15 cellular contexts compared by ENCODE assay signal in genomic region chr1:85417017-85417416, GRCh38. TPM values are rescaled to one million over a fixed set of nuclear protein-coding genes. Genes with fewer than 3 reads are reported as not detected.
"Had no signal": no experiment of that assay in that cellular context is flagged by ENCODE, and none has a peak within 500 bp of the region (broad histone marks: within the 10 kb centered on the region; RNA-seq: fewer than 3 reads in every experiment).

No MANE protein-coding gene starts in this region.

- H3K27me3 ChIP-seq: brain microvascular endothelial cell, gastroesophageal sphincter, heart right ventricle, tibial artery, uterus had no signal

- H3K36me3 ChIP-seq: brain microvascular endothelial cell, gastroesophageal sphincter, heart right ventricle, tibial artery, uterus had no signal

- H2AFZ ChIP-seq: parathyroid adenoma had no signal

- H3K9ac ChIP-seq: parathyroid adenoma had no signal

- H3K4me3 ChIP-seq: gastroesophageal sphincter, heart right ventricle, tibial artery, uterus had no signal

- H3K27ac ChIP-seq: brain microvascular endothelial cell, epithelial cell of prostate, gastroesophageal sphincter, heart right ventricle, parathyroid adenoma, tibial artery, uterus had no signal

- DNase-seq: activated CD4-positive, alpha-beta T cell treated with anti-CD3 and anti-CD28 coated beads, Interleukin-2, amount 50 U/mL, for 1 hour; activated naive CD4-positive, alpha-beta T cell; activated naive CD8-positive, alpha-beta T cell treated with anti-CD3 and anti-CD28 coated beads, Interleukin-2, amount 10 ng/mL, durations not matched to agents 7 days and 5 days; brain microvascular endothelial cell; effector memory CD4-positive, alpha-beta T cell; heart right ventricle; islet precursor cell; naive B cell; stimulated activated CD4-positive, alpha-beta T cell treated with anti-CD3 and anti-CD28 coated beads, Interleukin-2, amount 100 ng/mL, for 48 hours; tibial artery; uterus had no signal

- H3K4me1 ChIP-seq: gastroesophageal sphincter, parathyroid adenoma, uterus had no signal

- H3K9me3 ChIP-seq: uterus had no signal

RNA-seq across cellular contexts. Expression of gene DDAH1, which starts 47.9 kb away (rescaled TPM):
- total RNA-seq: activated naive CD8-positive, alpha-beta T cell treated with anti-CD3 and anti-CD28 coated beads, Interleukin-2, amount 10 ng/mL, durations not matched to agents 7 days and 5 days; activated T-helper 1 cell treated with anti-CD3 and anti-CD28 coated beads, Interleukin-12 subunit alpha, Interleukin-12 subunit beta, Interleukin-2, Interleukin-4 antibody, amounts not matched to agents 30 ng/mL and 10 ng/mL and 1 ng/mL, durations not matched to agents 14 hours and 24 hours and 36 hours had no signal
